ENCODE assay signal across 8 cellular contexts in the genomic region with DNA sequence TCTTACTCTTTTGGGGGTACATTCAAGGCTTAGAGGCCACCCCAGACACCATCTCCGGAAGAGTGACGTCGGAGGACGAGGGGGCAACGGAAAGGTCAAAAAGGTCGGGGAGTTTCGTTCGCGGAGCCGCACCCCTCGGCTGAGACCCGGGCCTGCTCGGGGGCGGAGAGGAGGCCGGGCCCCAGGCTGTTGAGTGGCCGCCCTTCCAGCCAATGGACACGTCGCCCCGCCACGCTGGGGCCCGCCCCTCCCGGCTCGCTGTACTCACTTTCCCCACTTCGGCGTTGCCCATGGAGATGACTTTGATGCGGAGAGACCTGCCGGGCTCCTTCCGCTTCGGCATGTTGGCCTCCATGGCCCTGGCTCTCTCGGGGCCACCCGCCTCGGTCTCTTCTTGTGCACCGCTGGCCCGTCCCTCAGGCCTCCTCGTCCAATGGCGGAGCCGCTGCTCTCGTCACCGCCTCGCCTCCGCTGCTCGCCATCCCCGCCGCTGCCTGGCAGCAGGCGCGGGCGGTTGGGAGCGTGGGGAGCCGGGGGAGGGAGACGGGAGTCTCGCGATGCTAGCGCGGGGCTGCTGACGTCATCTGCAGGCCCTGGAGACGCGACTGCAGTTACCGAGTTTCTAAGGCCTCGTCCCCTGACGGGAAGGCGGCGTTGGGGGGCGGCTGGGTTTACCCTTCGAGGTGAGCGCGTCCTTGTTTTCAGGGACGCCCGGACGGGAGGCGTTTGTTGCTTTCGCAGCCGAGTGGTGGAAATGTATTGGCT. TPM values are rescaled to one million over a fixed set of nuclear protein-coding genes. Genes with fewer than 3 reads are reported as not detected.
DNase-seq lines count a peak whose midpoint lies in the region; ATAC-seq, FAIRE-seq and TF ChIP-seq lines count a peak whose summit lies in the region.

A gene (minus strand): TSS at position 406 of the 765 bp plus-strand sequence. CDS start 51 bp downstream, at position 355.

- dilution Hi-C loops in keratinocyte (cut with MboI; ENCODE audit: extremely low pct_ligation_motif_present, low sequenced_read_pairs) = no loop called here

- no peaks in the 10 kb centered on the region for H3K36me3 ChIP-seq in keratinocyte (ENCODE audit: control insufficient read depth in 2 of 2, extremely low read depth in 1 of 2, insufficient read depth in 2 of 2, low read length in 2 of 2)

- H3K27ac ChIP-seq in keratinocyte (ENCODE audit: control insufficient read depth, insufficient read depth, low read length) = peak within 1 kb of the TSS; percentile 98

- no peak for TF ChIP-seq CTCF in keratinocyte (optimal IDR thresholded peaks at IDR 0.05 in 1 of 3, IDR thresholded peaks at IDR 0.05 in 1 of 3, conservative IDR thresholded peaks at IDR 0.05 in 1 of 3; ENCODE audit: extremely low read depth in 1 of 3, insufficient read depth in 2 of 3, low read length in 3 of 3)

- H2AFZ ChIP-seq in keratinocyte (ENCODE audit: control insufficient read depth, low read length) = peak within 1 kb of the TSS; percentile 99

- peak; percentile 91 for TF ChIP-seq POLR2A in GM19099 (IDR thresholded peaks at IDR 0.05; ENCODE audit: extremely low read depth, insufficient read length, low read depth)

- no peaks in the 10 kb centered on the region for H3K27me3 ChIP-seq in keratinocyte (ENCODE audit: control insufficient read depth, extremely low read depth, insufficient read depth, low read length)

- DNase-seq in AML-193 (lab: John Stamatoyannopoulos, UW) (peak; percentile 94 to 96), NCI-H446 treated with DMSO at 0.1 percent for 48 hours (lab: John Stamatoyannopoulos, UW) (peak; percentile 93), cerebellar nuclear complex (lab: John Stamatoyannopoulos, UW) (peak; percentile 90 to 96), keratinocyte (ENCODE audit: low read depth, low spot score) (peak; percentile 77)
- DNase-seq in activated CD4-positive, CD25-positive, alpha-beta regulatory T cell treated with anti-CD3 and anti-CD28 coated beads, Interleukin-2, amount 50 U/mL, for 72 hours = peak; percentile 97
- DNase-seq in stimulated activated CD4-positive, alpha-beta T cell treated with anti-CD3 and anti-CD28 coated beads, Interleukin-12 subunit alpha, Interleukin-12 subunit beta, amount 100 ng/mL, for 48 hours (ENCODE audit: low read depth in 2 of 3, low spot score in 1 of 3) = peak; percentile 95 to 96 (median 95)

- peak within 1 kb of the TSS; percentile 87 for H3K4me2 ChIP-seq in keratinocyte (ENCODE audit: control insufficient read depth, extremely low read depth, insufficient read depth, low read depth, low read length)

- peak; percentile 89 for ATAC-seq in HG03378 (IDR thresholded peaks at IDR 0.05; ENCODE audit: unreplicated experiment)

- H3K4me3 ChIP-seq in keratinocyte (ENCODE audit: control insufficient read depth in 2 of 3, extremely low read depth in 1 of 3, insufficient read depth in 2 of 3, low read depth in 1 of 3, low read length in 3 of 3) = peak within 1 kb of the TSS; percentile 64 to 96 (median 88)

- H3K9me3 ChIP-seq in keratinocyte (ENCODE audit: control insufficient read depth, low read depth, low read length) = no peaks in the 10 kb centered on the region

- H3K79me2 ChIP-seq in keratinocyte (ENCODE audit: control insufficient read depth, insufficient read depth, low read length) = peaks cover 12% of the 10 kb centered on the region

- H4K20me1 ChIP-seq in keratinocyte (ENCODE audit: control insufficient read depth, extremely low read depth, insufficient read depth, low read length) = no peaks in the 10 kb centered on the region

- no peaks in the 10 kb centered on the region for H3K4me1 ChIP-seq in keratinocyte (ENCODE audit: control insufficient read depth, extremely low read depth, insufficient read depth, low read length)

- no peaks in the 10 kb centered on the region for H3K9me1 ChIP-seq in keratinocyte (ENCODE audit: control insufficient read depth, extremely low read depth, insufficient read depth, low read length)

- FAIRE-seq in keratinocyte (lab: Jason Lieb, UNC) = no peak

- H3K9ac ChIP-seq in keratinocyte (ENCODE audit: control insufficient read depth, extremely low read depth, insufficient read depth, low read length) = peak within 1 kb of the TSS; percentile 100

RNA-seq across cellular contexts. Expression of the gene that starts here (rescaled TPM):
- 2.8 to 3.4 TPM (median 2.9 TPM) in 3 replicates for polyA plus RNA-seq in keratinocyte
- polyA plus RNA-seq in keratinocyte (2011; ENCODE audit: low read depth) = 3.2 TPM
- polyA plus RNA-seq in keratinocyte (2011; cell fraction: cytosol; rRNA removed) = 1.3 and 1.8 TPM in 2 replicates
- 4.1 and 6.0 TPM in 2 replicates for polyA plus RNA-seq in keratinocyte (2011; cell fraction: nucleus; rRNA removed)
- polyA plus RNA-seq in keratinocyte (2012; ENCODE audit: low replicate concordance) = 1.2 and 1.6 TPM in 2 replicates
- 3.2 to 6.1 TPM (median 5.0 TPM) in 3 replicates for polyA minus RNA-seq in keratinocyte
- polyA minus RNA-seq in keratinocyte (2011; cell fraction: cytosol; rRNA and poly(A)+ RNA removed) = 2.5 TPM
- 1.8 and 4.7 TPM in 2 replicates for polyA minus RNA-seq in keratinocyte (2011; cell fraction: nucleus; rRNA and poly(A)+ RNA removed)

Comparison
In these comparisons a context has a peak if more than half of its experiments do, and no peak if none do; other contexts are left out.
1. Peak in every context shown above with its lines: DNase-seq, ATAC-seq, H3K4me3 ChIP-seq and H3K27ac ChIP-seq.